8 cellular contexts compared by ENCODE assay signal in the genomic region with DNA sequence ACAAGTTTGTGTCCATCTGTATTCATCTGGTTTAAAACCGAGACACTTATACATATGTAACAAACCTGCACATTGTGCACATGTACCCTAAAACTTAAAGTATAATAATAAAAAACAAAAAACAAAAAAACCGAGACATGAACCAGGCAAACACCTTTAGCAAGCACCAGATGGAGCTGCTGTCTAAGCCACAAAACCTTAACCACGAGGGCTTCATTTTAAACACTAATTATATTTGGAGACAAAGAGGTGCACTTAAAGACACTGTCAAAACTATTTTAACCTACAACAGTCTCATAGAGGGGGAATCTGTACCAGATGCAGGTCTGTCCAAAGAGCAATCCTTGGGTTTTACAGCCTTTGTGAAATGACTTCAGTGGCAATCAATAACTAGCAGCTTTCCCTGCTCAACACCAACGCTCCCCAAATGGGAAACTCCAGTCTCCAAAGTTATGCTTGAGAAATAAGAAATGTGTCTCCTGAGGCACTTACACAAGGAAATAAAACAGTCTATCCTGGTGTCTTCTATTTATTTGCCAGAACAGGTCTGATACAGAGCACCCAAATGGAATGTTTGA.
DNase-seq lines count a peak whose midpoint lies in the region; ATAC-seq and TF ChIP-seq lines count a peak whose summit lies in the region.

No MANE protein-coding gene starts in this region.

- H3K9me3 ChIP-seq in esophagus muscularis mucosa (no peaks in the 10 kb centered on the region), osteoblast (ENCODE audit: low read depth, low read length) (no peaks in the 10 kb centered on the region)

- 60% methylated on average over 4 of the region's 4 CpGs for WGBS in esophagus muscularis mucosa

- no peak for TF ChIP-seq EP300 in esophagus muscularis mucosa (IDR thresholded peaks at IDR 0.05)

- H2AFZ ChIP-seq in osteoblast (ENCODE audit: low read length), result no peak overlapping the region

- ATAC-seq in GM18909 (IDR thresholded peaks at IDR 0.05; ENCODE audit: poor library complexity, unreplicated experiment), result no peak

- no peak overlapping the region for H3K4me2 ChIP-seq in osteoblast (ENCODE audit: insufficient read depth, low read length)

- H3K36me3 ChIP-seq in esophagus muscularis mucosa (peaks cover 0 to 3% (median 1%) of the 10 kb centered on the region in 4 donors), osteoblast (ENCODE audit: insufficient read depth, low read length) (no peaks in the 10 kb centered on the region)

- H3K27me3 ChIP-seq in esophagus muscularis mucosa (no peaks in the 10 kb centered on the region), osteoblast (ENCODE audit: insufficient read depth, low read length) (no peaks in the 10 kb centered on the region)

- peaks cover 28% of the 10 kb centered on the region for H3K79me2 ChIP-seq in osteoblast (ENCODE audit: insufficient read depth, low read length)

- H3K4me3 ChIP-seq in esophagus muscularis mucosa (no peak overlapping the region), osteoblast (ENCODE audit: insufficient read depth, low read length) (no peak overlapping the region)

- no peak for TF ChIP-seq POLR2A in esophagus muscularis mucosa (IDR thresholded peaks at IDR 0.05; ENCODE audit: low read depth)

- DNase-seq in RPMI8226 (peak; percentile 68), esophagus muscularis mucosa (ENCODE audit: extremely low spot score) (no peak), osteoblast (ENCODE audit: insufficient read length, low spot score, missing footprints) (peak; percentile 15), posterior cingulate gyrus (no peak)
- no peak for DNase-seq in stimulated activated CD4-positive, alpha-beta T cell treated with anti-CD3 and anti-CD28 coated beads, Interleukin-4, amount 100 ng/mL, for 4 hours

- intact Hi-C loops in esophagus muscularis mucosa (cut with DNase I), result loop anchor here (2.0 kb wide), 1 partner anchor 312 kb away; no protein-coding TSS in a partner anchor
- intact Hi-C loops in posterior cingulate gyrus (cut with DNase I), result loop anchor here (1.0 to 5.0 kb wide), 3 partner anchors 69 to 357 kb away; no protein-coding TSS in a partner anchor

- no peaks in the 10 kb centered on the region for H4K20me1 ChIP-seq in osteoblast (ENCODE audit: insufficient read depth, low read length)

- H3K4me1 ChIP-seq in esophagus muscularis mucosa (peaks cover 14 to 26% (median 23%) of the 10 kb centered on the region in 4 donors), osteoblast (ENCODE audit: insufficient read depth, low read length) (peaks cover 15% of the 10 kb centered on the region)

- H3K27ac ChIP-seq in 22Rv1, result no peak overlapping the region
- H3K27ac ChIP-seq in esophagus muscularis mucosa (replicated peaks in 1 of 4), result peak overlapping the region; percentile 50 to 70 (median 64)
- H3K27ac ChIP-seq in osteoblast (ENCODE audit: low read depth, low read length), result no peak overlapping the region

- TF ChIP-seq CTCF in 22Rv1 (IDR thresholded peaks at IDR 0.05) (peak; percentile 68), GM12874 (IDR thresholded peaks at IDR 0.05; ENCODE audit: insufficient read depth, low read depth, low read length) (peak; percentile 58), esophagus muscularis mucosa (IDR thresholded peaks at IDR 0.05) (peak; percentile 38 to 43 (median 40)), osteoblast (IDR thresholded peaks at IDR 0.05; ENCODE audit: extremely low read depth, low read depth, low read length) (peak; percentile 55)

Comparison
In these comparisons a context has a peak if more than half of its experiments do, and no peak if none do; other contexts are left out.
1. H3K27ac ChIP-seq: peak in esophagus muscularis mucosa (4 of 4); none in 22Rv1 (single experiment) and osteoblast (single experiment).
2. DNase-seq: peak in RPMI8226 (single experiment) and osteoblast (single experiment); none in esophagus muscularis mucosa (single experiment), stimulated activated CD4-positive, alpha-beta T cell treated with anti-CD3 and anti-CD28 coated beads, Interleukin-4, amount 100 ng/mL, for 4 hours (0 of 2) and posterior cingulate gyrus (0 of 10).
3. Peak in every context shown above with its lines, with median percentiles within 50 percentile points of each other: CTCF ChIP-seq.